8 cellular contexts compared by ENCODE assay signal in genomic region chr1:20634594-20635084, GRCh38. TPM values are rescaled to one million over a fixed set of nuclear protein-coding genes. Genes with fewer than 3 reads are reported as not detected.
DNase-seq lines count a peak whose midpoint lies in the region; ATAC-seq and TF ChIP-seq lines count a peak whose summit lies in the region.

No MANE protein-coding gene starts in this region.

- TF ChIP-seq CTCF in NB4 (IDR thresholded peaks at IDR 0.05; ENCODE audit: low read depth, low read length) = no peak
- no peak for TF ChIP-seq CTCF in nephron progenitor cell (IDR thresholded peaks at IDR 0.05)

- no peaks in the 10 kb centered on the region for H3K9me3 Mint-ChIP-seq in activated CD4-positive, alpha-beta T cell treated with anti-CD3 and anti-CD28 coated beads, Interleukin-2, amount 10 ng/mL, durations not matched to agents 7 days and 5 days
- no peaks in the 10 kb centered on the region for H3K9me3 Mint-ChIP-seq in nephron progenitor cell

- peaks cover 2% of the 10 kb centered on the region for H3K27me3 Mint-ChIP-seq in activated CD4-positive, alpha-beta T cell treated with anti-CD3 and anti-CD28 coated beads, Interleukin-2, amount 10 ng/mL, durations not matched to agents 7 days and 5 days
- H3K27me3 Mint-ChIP-seq in nephron progenitor cell (ENCODE audit: low read depth, poor library complexity) = peaks cover 8% of the 10 kb centered on the region

- ATAC-seq in HG03354 (IDR thresholded peaks at IDR 0.05; ENCODE audit: poor library complexity, severe bottlenecking, unreplicated experiment) = no peak
- ATAC-seq in GM21515 (IDR thresholded peaks at IDR 0.05; ENCODE audit: unreplicated experiment) = no peak
- no peak for ATAC-seq in GM19328 (IDR thresholded peaks at IDR 0.05; ENCODE audit: unreplicated experiment)

- peaks cover 10% of the 10 kb centered on the region for H3K4me1 Mint-ChIP-seq in activated CD4-positive, alpha-beta T cell treated with anti-CD3 and anti-CD28 coated beads, Interleukin-2, amount 10 ng/mL, durations not matched to agents 7 days and 5 days
- peaks cover 11% of the 10 kb centered on the region for H3K4me1 Mint-ChIP-seq in nephron progenitor cell

- H3K27ac Mint-ChIP-seq in activated CD4-positive, alpha-beta T cell treated with anti-CD3 and anti-CD28 coated beads, Interleukin-2, amount 10 ng/mL, durations not matched to agents 7 days and 5 days = peak overlapping the region; percentile 68
- H3K27ac Mint-ChIP-seq in nephron progenitor cell = no peak overlapping the region

- H3K36me3 Mint-ChIP-seq in activated CD4-positive, alpha-beta T cell treated with anti-CD3 and anti-CD28 coated beads, Interleukin-2, amount 10 ng/mL, durations not matched to agents 7 days and 5 days (ENCODE audit: low read depth) = no peaks in the 10 kb centered on the region
- peaks cover 7% of the 10 kb centered on the region for H3K36me3 Mint-ChIP-seq in nephron progenitor cell (ENCODE audit: low read depth)

- TF ChIP-seq POLR2A in NB4 (IDR thresholded peaks at IDR 0.05; ENCODE audit: extremely low read depth, insufficient read length) = no peak

- DNase-seq in ELF-1 (ENCODE audit: low read depth, low spot score) (peak; percentile 82), NB4 (ENCODE audit: low read depth) (peak; percentile 73), fibroblast of gingiva (ENCODE audit: low read depth) (peak; percentile 15), nephron progenitor cell (peak; percentile 32)
- DNase-seq in activated CD4-positive, alpha-beta T cell treated with anti-CD3 and anti-CD28 coated beads, Interleukin-2, amount 10 ng/mL, durations not matched to agents 7 days and 5 days = no peak

- POLR2A ChIA-PET in activated CD4-positive, alpha-beta T cell treated with anti-CD3 and anti-CD28 coated beads, Interleukin-2, amount 10 ng/mL, durations not matched to agents 7 days and 5 days (lab: Charles Lee) = no interaction called here

- CTCF ChIA-PET in activated CD4-positive, alpha-beta T cell treated with anti-CD3 and anti-CD28 coated beads, Interleukin-2, amount 10 ng/mL, durations not matched to agents 7 days and 5 days (lab: Charles Lee) = interaction anchor here (1.3 kb wide), 2 partner anchors 38 to 62 kb away, joined by 4 to 6 read pairs; no protein-coding TSS in a partner anchor

- peak overlapping the region; percentile 76 for H3K4me3 Mint-ChIP-seq in activated CD4-positive, alpha-beta T cell treated with anti-CD3 and anti-CD28 coated beads, Interleukin-2, amount 10 ng/mL, durations not matched to agents 7 days and 5 days
- H3K4me3 Mint-ChIP-seq in nephron progenitor cell = peak overlapping the region; percentile 91

- peak overlapping the region; percentile 69 for H3K4me3 ChIP-seq in NB4 (ENCODE audit: low read depth, low read length)

RNA-seq across cellular contexts. Expression of gene PINK1, which starts 1.4 kb away (rescaled TPM):
- total RNA-seq in activated CD4-positive, alpha-beta T cell treated with anti-CD3 and anti-CD28 coated beads, Interleukin-2, amount 10 ng/mL, durations not matched to agents 7 days and 5 days = 1 to 10 TPM; 3.1 to 4.1 TPM

RNA-seq across cellular contexts. Expression of gene DDOST, which starts 26.5 kb away (rescaled TPM):
- 100 to 1,000 TPM; 145 to 152 TPM for total RNA-seq in activated CD4-positive, alpha-beta T cell treated with anti-CD3 and anti-CD28 coated beads, Interleukin-2, amount 10 ng/mL, durations not matched to agents 7 days and 5 days

RNA-seq across cellular contexts. Expression of gene CDA, which starts 45.7 kb away (rescaled TPM):
- total RNA-seq in activated CD4-positive, alpha-beta T cell treated with anti-CD3 and anti-CD28 coated beads, Interleukin-2, amount 10 ng/mL, durations not matched to agents 7 days and 5 days = not detected
